Comparison of ENCODE assay signal across 27 cellular contexts in the genomic region with DNA sequence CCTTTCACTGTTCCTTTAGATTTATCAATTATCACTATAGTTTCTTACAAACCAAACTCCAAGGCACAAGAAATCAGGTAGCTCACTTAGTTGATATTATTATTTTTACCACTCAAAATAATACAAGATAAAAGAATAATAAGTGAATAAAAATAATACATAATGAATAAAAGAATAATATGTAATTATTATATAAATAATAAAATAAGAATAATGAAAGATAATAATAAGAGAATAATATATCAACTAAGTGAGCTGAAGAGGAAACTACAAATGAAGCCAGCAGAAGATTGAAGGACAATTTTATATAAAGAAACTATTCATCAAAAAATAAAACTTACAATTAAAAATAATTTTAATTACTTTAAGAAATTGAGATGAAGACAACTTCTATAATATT.
A peak's percentile ranks its signal among the peaks of the same experiment; 100 is the strongest.
DNase-seq lines count a peak whose midpoint lies in the region; ATAC-seq, FAIRE-seq and TF ChIP-seq lines count a peak whose summit lies in the region.
"Had no signal": no experiment of that assay in that cellular context is flagged by ENCODE, and none has a peak within 500 bp of the region (broad histone marks: within the 10 kb centered on the region; RNA-seq: fewer than 3 reads in every experiment).

No MANE protein-coding gene starts in this region.

- H3F3A ChIP-seq in GM23338 (replicated peaks; ENCODE audit: low read depth): no peaks in the 10 kb centered on the region

- H3K4me1 ChIP-seq in pancreas: no peaks in the 10 kb centered on the region
- H3K4me1 ChIP-seq in GM23338 (ENCODE audit: insufficient read depth): no peaks in the 10 kb centered on the region
- H3K4me1 ChIP-seq: A549; BLaER1 treated with 17β-estradiol and CSF1 and Interleukin-3, amounts not matched to agents 10 nM and 100 nM; Caco-2 had no signal

- H3K79me2 ChIP-seq in GM23338 (replicated peaks; ENCODE audit: insufficient read depth): no peaks in the 10 kb centered on the region

- no peaks in the 10 kb centered on the region for H3K9me3 ChIP-seq in pancreas
- H3K9me3 ChIP-seq: A549; BLaER1 treated with 17β-estradiol and CSF1 and Interleukin-3, amounts not matched to agents 10 nM and 100 nM; Caco-2 had no signal

- TF ChIP-seq CTCF in WTC11 (IDR thresholded peaks at IDR 0.05): no peak
- TF ChIP-seq CTCF in pancreas (IDR thresholded peaks at IDR 0.05): no peak
- TF ChIP-seq CTCF in GM23338 (conservative IDR thresholded peaks at IDR 0.05; ENCODE audit: low read depth in 2 of 2): no peak

- no peaks in the 10 kb centered on the region for H3K9me2 ChIP-seq in GM23338 (ENCODE audit: insufficient read depth)

- H3K27me3 ChIP-seq in pancreas (no peaks in the 10 kb centered on the region), GM23338 (ENCODE audit: insufficient read depth) (no peaks in the 10 kb centered on the region)
- H3K27me3 ChIP-seq: BLaER1 treated with 17β-estradiol and CSF1 and Interleukin-3, amounts not matched to agents 10 nM and 100 nM had no signal

- H3K4me2 ChIP-seq in GM23338: no peak overlapping the region
- H3K4me2 ChIP-seq: A549; BLaER1 treated with 17β-estradiol and CSF1 and Interleukin-3, amounts not matched to agents 10 nM and 100 nM had no signal

- H3K4me3 ChIP-seq in pancreas (no peak overlapping the region), GM23338 (no peak overlapping the region)
- H3K4me3 ChIP-seq: A549; BLaER1 treated with 17β-estradiol and CSF1 and Interleukin-3, amounts not matched to agents 10 nM and 100 nM; GM12878 had no signal

- intact Hi-C loops in pancreas (cut with DNase I): no loop called here

- no peak overlapping the region for H2AFZ ChIP-seq in GM23338

- peak; percentile 56 for FAIRE-seq in RCC 7860 (lab: Jason Lieb, UNC)
- FAIRE-seq in endometrium (lab: Jason Lieb, UNC): peak; percentile 85
- FAIRE-seq in pancreas (lab: Jason Lieb, UNC): peak; percentile 91
- FAIRE-seq: A549, GM12878, GM12892, GM18507 had no signal

- DNase-seq in RCC 7860 (ENCODE audit: low spot score): no peak
- DNase-seq in WTC11 (ENCODE audit: low spot score): no peak
- no peak for DNase-seq in pancreas
- DNase-seq in GM23338 (ENCODE audit: low spot score): no peak
- no peak for DNase-seq in NCI-H226
- no peak for DNase-seq in cortex of kidney (lab: John Stamatoyannopoulos, UW)
- no peak for DNase-seq in NCI-H82 (lab: John Stamatoyannopoulos, UW)
- DNase-seq: AML-193; Caco-2; CD4-positive, alpha-beta T cell; CD8-positive, alpha-beta T cell; DMS 273 treated with DMSO at 0.1 percent for 48 hours; DMS153; DMS53; DMS79; DND-41; EL; GDM1 had no signal

- H3K36me3 ChIP-seq in pancreas: no peaks in the 10 kb centered on the region
- H3K36me3 ChIP-seq in GM23338 (ENCODE audit: insufficient read depth): no peaks in the 10 kb centered on the region
- H3K36me3 ChIP-seq: BLaER1 treated with 17β-estradiol and CSF1 and Interleukin-3, amounts not matched to agents 10 nM and 100 nM had no signal

- H3K27ac Mint-ChIP-seq in WTC11: no peak overlapping the region
- H3K27ac Mint-ChIP-seq in GM23338: no peak overlapping the region
- H3K27ac Mint-ChIP-seq: B cell; CD4-positive, alpha-beta T cell; CD8-positive, alpha-beta T cell had no signal

- H3K9me3 Mint-ChIP-seq in WTC11 (no peaks in the 10 kb centered on the region), GM23338 (no peaks in the 10 kb centered on the region)
- H3K9me3 Mint-ChIP-seq: CD4-positive, alpha-beta T cell; CD8-positive, alpha-beta T cell had no signal

- H3K4me1 Mint-ChIP-seq in WTC11 (no peaks in the 10 kb centered on the region), GM23338 (no peaks in the 10 kb centered on the region)
- H3K4me1 Mint-ChIP-seq: B cell had no signal

- H3K36me3 Mint-ChIP-seq in WTC11: no peaks in the 10 kb centered on the region
- no peaks in the 10 kb centered on the region for H3K36me3 Mint-ChIP-seq in GM23338 (ENCODE audit: low read depth)
- H3K36me3 Mint-ChIP-seq: CD8-positive, alpha-beta T cell had no signal

- H4K20me1 ChIP-seq in GM23338 (replicated peaks; ENCODE audit: insufficient read depth): no peaks in the 10 kb centered on the region
- H4K20me1 ChIP-seq: BLaER1 treated with 17β-estradiol and CSF1 and Interleukin-3, amounts not matched to agents 10 nM and 100 nM had no signal

- ATAC-seq in WTC11 (no peak), pancreas (no peak), GM23338 (no peak)
- ATAC-seq: A549; CD8-positive, alpha-beta T cell; GM12878 had no signal

- H3K4me3 Mint-ChIP-seq in WTC11: no peak overlapping the region
- no peak overlapping the region for H3K4me3 Mint-ChIP-seq in GM23338
- H3K4me3 Mint-ChIP-seq: B cell; CD4-positive, alpha-beta T cell; CD8-positive, alpha-beta T cell had no signal

- H3K27ac ChIP-seq in pancreas: no peak overlapping the region
- H3K27ac ChIP-seq in GM23338 (ENCODE audit: low read depth): no peak overlapping the region
- H3K27ac ChIP-seq: 22Rv1; A549; BLaER1 treated with 17β-estradiol and CSF1 and Interleukin-3, amounts not matched to agents 10 nM and 100 nM; C4-2B had no signal

- H3K27me3 Mint-ChIP-seq in WTC11 (ENCODE audit: low read depth) (no peaks in the 10 kb centered on the region), GM23338 (ENCODE audit: insufficient read depth, low read depth, poor library complexity) (no peaks in the 10 kb centered on the region)
- H3K27me3 Mint-ChIP-seq: B cell; CD4-positive, alpha-beta T cell had no signal

- POLR2A ChIA-PET in WTC11 (lab: Charles Lee): no interaction called here

- CTCF ChIA-PET in WTC11 (lab: Charles Lee): no interaction called here

TF ChIP-seq in WTC11, 78 proteins besides CTCF, POLR2A, EP300 and RAD21:
- TF ChIP-seq MXD4 (CRISPR knock-in tag; IDR thresholded peaks at IDR 0.05; ENCODE audit: borderline replicate concordance) (no peak), HMGA2 (CRISPR knock-in tag; IDR thresholded peaks at IDR 0.05) (peak; percentile 93), ZBTB21 (CRISPR knock-in tag; IDR thresholded peaks at IDR 0.05; ENCODE audit: borderline replicate concordance) (no peak)
TF ChIP-seq in WTC11: peak in this region for 1.

TF ChIP-seq in GM23338, 12 proteins besides CTCF, POLR2A, EP300 and RAD21 (continues in another document):
- TF ChIP-seq STAT1 (IDR thresholded peaks at IDR 0.05; ENCODE audit: unreplicated experiment) (no peak), ZNF462 (CRISPR knock-in tag; IDR thresholded peaks at IDR 0.05) (no peak), CREB1 (CRISPR knock-in tag; IDR thresholded peaks at IDR 0.05; ENCODE audit: low read depth) (no peak)
